In the genomic region with DNA sequence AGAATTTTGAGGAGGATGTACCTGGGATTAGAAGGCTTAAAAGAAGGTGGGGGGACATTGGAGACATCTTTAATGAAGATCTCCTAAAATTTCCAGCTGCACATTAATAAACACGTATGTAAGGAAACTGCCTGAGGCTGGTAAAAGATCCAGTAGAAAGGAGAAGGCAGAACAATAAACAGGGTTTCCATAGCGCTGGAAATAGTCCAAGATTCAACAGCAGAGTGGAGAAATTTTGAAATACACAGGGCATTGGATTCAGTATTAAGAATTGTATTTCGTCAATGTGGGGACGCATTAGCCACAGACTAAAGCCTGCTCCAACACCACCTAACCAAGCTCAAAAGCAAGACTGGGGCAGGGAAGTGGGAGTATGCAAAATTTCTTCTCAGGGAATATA, we compare ENCODE assay signal across 1 cellular context.
TF ChIP-seq lines count a peak whose summit lies in the region.

No MANE protein-coding gene starts in this region.

TF ChIP-seq in HCT116, 20 proteins besides CTCF, POLR2A, EP300 and RAD21 (continued from another document):
- no peak for TF ChIP-seq ELF1 (IDR thresholded peaks at IDR 0.05; ENCODE audit: borderline replicate concordance, low read depth)
- TF ChIP-seq, protein P1, sequence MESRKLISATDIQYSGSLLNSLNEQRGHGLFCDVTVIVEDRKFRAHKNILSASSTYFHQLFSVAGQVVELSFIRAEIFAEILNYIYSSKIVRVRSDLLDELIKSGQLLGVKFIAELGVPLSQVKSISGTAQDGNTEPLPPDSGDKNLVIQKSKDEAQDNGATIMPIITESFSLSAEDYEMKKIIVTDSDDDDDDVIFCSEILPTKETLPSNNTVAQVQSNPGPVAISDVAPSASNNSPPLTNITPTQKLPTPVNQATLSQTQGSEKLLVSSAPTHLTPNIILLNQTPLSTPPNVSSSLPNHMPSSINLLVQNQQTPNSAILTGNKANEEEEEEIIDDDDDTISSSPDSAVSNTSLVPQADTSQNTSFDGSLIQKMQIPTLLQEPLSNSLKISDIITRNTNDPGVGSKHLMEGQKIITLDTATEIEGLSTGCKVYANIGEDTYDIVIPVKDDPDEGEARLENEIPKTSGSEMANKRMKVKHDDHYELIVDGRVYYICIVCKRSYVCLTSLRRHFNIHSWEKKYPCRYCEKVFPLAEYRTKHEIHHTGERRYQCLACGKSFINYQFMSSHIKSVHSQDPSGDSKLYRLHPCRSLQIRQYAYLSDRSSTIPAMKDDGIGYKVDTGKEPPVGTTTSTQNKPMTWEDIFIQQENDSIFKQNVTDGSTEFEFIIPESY (IDR thresholded peaks at IDR 0.05; ENCODE audit: extremely low read depth, insufficient replicate concordance, low read length): no peak
- TF ChIP-seq EGR1 (IDR thresholded peaks at IDR 0.05; ENCODE audit: low read depth): no peak
- no peak for TF ChIP-seq REST (IDR thresholded peaks at IDR 0.05; ENCODE audit: low read depth)
